8 cellular contexts compared by ENCODE assay signal in genomic region chr11:67373916-67374570, GRCh38. TPM values are rescaled to one million over a fixed set of nuclear protein-coding genes. Genes with fewer than 3 reads are reported as not detected.
DNase-seq lines count a peak whose midpoint lies in the region; ATAC-seq, FAIRE-seq and TF ChIP-seq lines count a peak whose summit lies in the region.

No MANE protein-coding gene starts in this region.

- ATAC-seq in CD4-positive, alpha-beta T cell (ENCODE audit: poor library complexity), result peak; percentile 46
- ATAC-seq in RWPE2 (ENCODE audit: low read depth), result peak; percentile 59
- ATAC-seq in K562, result peak; percentile 46
- peak; percentile 64 for ATAC-seq in sciatic nerve
- ATAC-seq in GM21717 (IDR thresholded peaks at IDR 0.05; ENCODE audit: unreplicated experiment), result no peak
- ATAC-seq in GM18867 (IDR thresholded peaks at IDR 0.05; ENCODE audit: unreplicated experiment), result no peak

- FAIRE-seq in H54 (lab: Jason Lieb, UNC), result peak; percentile 64
- peak; percentile 89 for FAIRE-seq in K562 (lab: Jason Lieb, UNC)

- H3K27me3 ChIP-seq in CD4-positive, alpha-beta T cell (ENCODE audit: control insufficient read depth, insufficient read depth, low read length), result peaks cover 16% of the 10 kb centered on the region
- H3K27me3 ChIP-seq in RWPE2 (ENCODE audit: insufficient read depth, poor library complexity, severe bottlenecking), result no peaks in the 10 kb centered on the region
- H3K27me3 ChIP-seq in K562 (ENCODE audit: control insufficient read depth in 2 of 2, insufficient read depth in 2 of 2, low read length in 2 of 2), result no peaks in the 10 kb centered on the region
- peaks cover 25% of the 10 kb centered on the region for H3K27me3 ChIP-seq in iPS DF 6.9 (ENCODE audit: control insufficient read depth, insufficient read depth, low read length)

- in situ Hi-C loops in K562 (cut with MboI), result no loop called here

- H3K4me1 ChIP-seq in RWPE2 (ENCODE audit: insufficient read depth, poor library complexity, severe bottlenecking), result peaks cover 21% of the 10 kb centered on the region
- peaks cover 59 to 81% of the 10 kb centered on the region in 2 experiments for H3K4me1 ChIP-seq in K562 (replicated peaks in 1 of 2; ENCODE audit: control insufficient read depth in 2 of 2, insufficient read depth in 2 of 2, low read length in 2 of 2)
- peaks cover 22% of the 10 kb centered on the region for H3K4me1 ChIP-seq in iPS DF 6.9 (ENCODE audit: control insufficient read depth, insufficient read depth, low read length)

- H2AFZ ChIP-seq in K562 (ENCODE audit: low read depth, low read length), result peak overlapping the region; percentile 73

- peak in 6 of 10 experiments; percentile 26 to 55 (median 44) for DNase-seq in CD4-positive, alpha-beta T cell
- peak; percentile 90 for DNase-seq in H54 (ENCODE audit: insufficient read length, low spot score)
- peak; percentile 87 for DNase-seq in RWPE2 (ENCODE audit: low spot score)
- DNase-seq in K562 (ENCODE audit: extremely low read depth in 1 of 4, low spot score in 3 of 4), result peak; percentile 66 to 84 (median 70)
- DNase-seq in iPS DF 6.9 (ENCODE audit: low read depth, low spot score), result no peak
- DNase-seq in sciatic nerve (ENCODE audit: low spot score), result peak; percentile 84

- no peak; the same call in 1 of the 2 replicates for TF ChIP-seq EP300 in K562 (IDR thresholded peaks at IDR 0.05; ENCODE audit: low read length)

- H3K36me3 Mint-ChIP-seq in CD4-positive, alpha-beta T cell (ENCODE audit: low read depth), result peaks cover 5% of the 10 kb centered on the region

- no peak overlapping the region for H3K27ac ChIP-seq in CD4-positive, alpha-beta T cell (ENCODE audit: low read depth, low read length)
- peak overlapping the region; percentile 89 for H3K27ac ChIP-seq in RWPE2 (ENCODE audit: poor library complexity, severe bottlenecking)
- H3K27ac ChIP-seq in K562 (ENCODE audit: extremely low read depth, low read depth, low read length), result peak overlapping the region; percentile 95
- H3K27ac ChIP-seq in iPS DF 6.9 (ENCODE audit: low read length), result no peak overlapping the region

- H4K20me1 ChIP-seq in K562 (replicated peaks; ENCODE audit: control insufficient read depth, insufficient read depth, low read length), result no peaks in the 10 kb centered on the region

- peak overlapping the region; percentile 65 for H3K4me3 ChIP-seq in RWPE2 (ENCODE audit: severe bottlenecking)
- H3K4me3 ChIP-seq in K562, result peak overlapping the region; percentile 96
- peak overlapping the region; percentile 24; the same call in 1 of the 2 replicates for H3K4me3 ChIP-seq in iPS DF 6.9 (ENCODE audit: low read length)

- WGBS in K562 (ENCODE audit: insufficient coverage, low coverage, missing lambda C conversion rate), result 1% methylated on average over 22 of the region's 28 CpGs
- WGBS in iPS DF 6.9 (ENCODE audit: insufficient coverage, insufficient read length), result no CpG with 5 or more reads among the region's 28 CpGs

- BruUV-seq in K562 (replicated peaks; lab: Mats Ljungman, UMichigan), result no TSS peak

- H3K4me1 Mint-ChIP-seq in CD4-positive, alpha-beta T cell (ENCODE audit: low read depth), result peaks cover 52% of the 10 kb centered on the region

- TF ChIP-seq POLR2A in H54 (IDR thresholded peaks at IDR 0.05; ENCODE audit: low read depth, low read length) (peak; percentile 53), K562 (conservative IDR thresholded peaks at IDR 0.05) (peak; percentile 70)

- CTCF ChIA-PET in CD4-positive, alpha-beta T cell (lab: Charles Lee), result interaction anchor here (0.8 to 5.6 kb wide), 7 partner anchors 8 to 82 kb away, joined by 3 to 24 read pairs (median 11); partner anchors contain the start of gene PPP1CA
- CTCF ChIA-PET in K562 (lab: Yijun Ruan, JAX; ENCODE audit: low intra/inter-chr PET ratio), result interaction anchor here (0.7 to 4.1 kb wide), 4 partner anchors 16 to 54 kb away, joined by 3 to 21 read pairs (median 4); partner anchors contain the start of gene POLD4

- no peaks in the 10 kb centered on the region for H3K9me3 Mint-ChIP-seq in CD4-positive, alpha-beta T cell

- TF ChIP-seq RAD21 in K562 (CRISPR knock-in tag; conservative IDR thresholded peaks at IDR 0.05 in 1 of 2, IDR thresholded peaks at IDR 0.05 in 1 of 2), result peak; percentile 30 to 58

- peak overlapping the region; percentile 91 for H3K27ac Mint-ChIP-seq in CD4-positive, alpha-beta T cell

- peak overlapping the region; percentile 90 to 95 for H3K9ac ChIP-seq in K562 (ENCODE audit: insufficient read depth in 1 of 2, low read depth in 2 of 2, low read length in 2 of 2)

- intact Hi-C loops in CD4-positive, alpha-beta T cell (cut with DNase I, micrococcal nuclease), result loop anchor here in 1 of 2 experiments (1.0 kb wide), 1 partner anchor 21 kb away; the partner anchor contains the start of gene POLD4
- intact Hi-C loops in K562 (cut with micrococcal nuclease) (no loop called here), sciatic nerve (cut with DNase I) (loop anchor here (5.0 kb wide), 1 partner anchor 642 kb away; no protein-coding TSS in a partner anchor)

- H3K79me2 ChIP-seq in K562 (ENCODE audit: control insufficient read depth, insufficient read depth, low read length), result peaks cover 39% of the 10 kb centered on the region; the same call in 2 of the 3 replicates

- H3K4me2 ChIP-seq in K562 (ENCODE audit: insufficient read depth, low read length), result peak overlapping the region; percentile 79

- TF ChIP-seq CTCF in CD4-positive, alpha-beta T cell (IDR thresholded peaks at IDR 0.05), result peak; percentile 40
- peak; percentile 30 for TF ChIP-seq CTCF in RWPE2 (IDR thresholded peaks at IDR 0.05; ENCODE audit: poor library complexity, severe bottlenecking)
- peak; percentile 61 to 74 (median 67) for TF ChIP-seq CTCF in K562 (IDR thresholded peaks at IDR 0.05 in 2 of 3, conservative IDR thresholded peaks at IDR 0.05 in 1 of 3; ENCODE audit: insufficient read depth in 2 of 3, low read depth in 1 of 3, low read length in 3 of 3)

- no peaks in the 10 kb centered on the region for H3K36me3 ChIP-seq in RWPE2 (ENCODE audit: low read depth)
- no peaks in the 10 kb centered on the region for H3K36me3 ChIP-seq in K562 (ENCODE audit: control insufficient read depth, insufficient read depth, low read length)
- no peaks in the 10 kb centered on the region for H3K36me3 ChIP-seq in iPS DF 6.9 (ENCODE audit: control insufficient read depth, insufficient read depth, low read length)

- POLR2A ChIA-PET in CD4-positive, alpha-beta T cell (lab: Charles Lee), result interaction anchor here (0.6 to 8.2 kb wide), 12 partner anchors 7 to 109 kb away, joined by 3 to 81 read pairs (median 5); partner anchors contain the start of genes AIP, POLD4, PPP1CA and PTPRCAP
- POLR2A ChIA-PET in K562 (lab: Yijun Ruan, JAX), result interaction anchor here (0.5 to 2.3 kb wide), 6 partner anchors 9 to 141 kb away, joined by 3 to 11 read pairs (median 3); no protein-coding TSS in a partner anchor

- no peaks in the 10 kb centered on the region for H3K9me1 ChIP-seq in K562 (ENCODE audit: control insufficient read depth, insufficient read depth, low read length)

- H3K9me3 ChIP-seq in CD4-positive, alpha-beta T cell (ENCODE audit: control insufficient read depth, low read length), result no peaks in the 10 kb centered on the region
- H3K9me3 ChIP-seq in RWPE2 (ENCODE audit: severe bottlenecking), result no peaks in the 10 kb centered on the region
- no peaks in the 10 kb centered on the region for H3K9me3 ChIP-seq in K562 (replicated peaks; ENCODE audit: control insufficient read depth, insufficient read depth, low read depth, low read length)
- H3K9me3 ChIP-seq in iPS DF 6.9 (ENCODE audit: control insufficient read depth, insufficient read depth, low read length), result no peaks in the 10 kb centered on the region

- H3K4me3 Mint-ChIP-seq in CD4-positive, alpha-beta T cell, result peak overlapping the region; percentile 91

- peaks cover 42% of the 10 kb centered on the region for H3K27me3 Mint-ChIP-seq in CD4-positive, alpha-beta T cell

RNA-seq across cellular contexts. Expression of gene CLCF1, which starts 0.6 kb away (rescaled TPM):
- 1 to 10 TPM; 6.0 to 6.9 TPM for total RNA-seq in CD4-positive, alpha-beta T cell
- 4.3 and 8.4 TPM in 2 replicates for total RNA-seq in K562 (2011; cell fraction: chromatin; rRNA removed; ENCODE audit: low replicate concordance)
- 3.4 and 5.3 TPM in 2 replicates for total RNA-seq in K562 (2011; cell fraction: nucleolus; rRNA removed)
- total RNA-seq in K562 (2011; cell fraction: nucleoplasm; rRNA removed), result 3.7 and 8.0 TPM in 2 replicates
- total RNA-seq in K562 (2014; rRNA removed) (2.4 and 3.2 TPM in 2 replicates), K562 (2014; rRNA removed; fragmentation: Illumina TruSeq; extraction: Trizol) (1.1 and 1.2 TPM in 2 replicates), K562 (2015; rRNA removed; fragmentation: Illumina TruSeq; extraction: Trizol) (1.9 and 2.0 TPM in 2 replicates), K562 (2021) (3.6 and 4.3 TPM in 2 replicates), sciatic nerve (7.5 TPM)
- polyA plus RNA-seq in K562 (2011; rRNA removed) (3.0 and 4.1 TPM in 2 replicates), K562 (2014; fragmentation: Illumina TruSeq; extraction: Trizol) (3.1 and 3.6 TPM in 2 replicates), K562 (2014; fragmentation: Nextera tagmentation; extraction: Ambion mirVana) (under 1 TPM; 0.49 to 0.80 TPM), K562 (2014; rRNA removed) (3.8 and 5.8 TPM in 2 replicates)
- polyA plus RNA-seq in K562 (2011; cell fraction: cytosol; rRNA removed), result 5.7 and 8.8 TPM in 2 replicates
- 9.3 and 20.8 TPM in 2 replicates for polyA plus RNA-seq in K562 (2011; cell fraction: nucleus; rRNA removed)
- polyA plus RNA-seq in K562 (2012), result 2.9 and 5.3 TPM in 2 replicates
- 0.78 and 2.1 TPM in 2 replicates for polyA minus RNA-seq in K562 (2011; rRNA and poly(A)+ RNA removed)
- 2.4 and 4.2 TPM in 2 replicates for polyA minus RNA-seq in K562 (2011; cell fraction: cytosol; rRNA and poly(A)+ RNA removed)
- 1.7 and 1.8 TPM in 2 replicates for polyA minus RNA-seq in K562 (2011; cell fraction: nucleus; rRNA and poly(A)+ RNA removed)

RNA-seq across cellular contexts. Expression of gene RAD9A, which starts 17.7 kb away (rescaled TPM):
- total RNA-seq in CD4-positive, alpha-beta T cell, result 10 to 100 TPM; 19.3 to 20.3 TPM
- total RNA-seq in K562 (2011; cell fraction: chromatin; rRNA removed; ENCODE audit: low replicate concordance), result 59.7 and 169 TPM in 2 replicates
- 116 and 126 TPM in 2 replicates for total RNA-seq in K562 (2011; cell fraction: nucleolus; rRNA removed)
- total RNA-seq in K562 (2011; cell fraction: nucleoplasm; rRNA removed), result 63.0 and 77.4 TPM in 2 replicates
- total RNA-seq in K562 (2014; rRNA removed), result 17.1 and 25.1 TPM in 2 replicates
- total RNA-seq in K562 (2014; rRNA removed; fragmentation: Illumina TruSeq; extraction: Trizol), result 5.7 and 6.7 TPM in 2 replicates
- total RNA-seq in K562 (2015; rRNA removed; fragmentation: Illumina TruSeq; extraction: Trizol), result 15.3 and 16.1 TPM in 2 replicates
- total RNA-seq in K562 (2021), result 33.3 and 41.2 TPM in 2 replicates
- polyA plus RNA-seq in K562 (2011; rRNA removed), result 16.0 and 30.7 TPM in 2 replicates
- polyA plus RNA-seq in K562 (2011; cell fraction: cytosol; rRNA removed), result 23.8 and 34.6 TPM in 2 replicates
- polyA plus RNA-seq in K562 (2011; cell fraction: nucleus; rRNA removed), result 98.1 and 127 TPM in 2 replicates
- polyA plus RNA-seq in K562 (2012), result 33.0 and 38.6 TPM in 2 replicates
- 27.3 and 29.2 TPM in 2 replicates for polyA plus RNA-seq in K562 (2014; fragmentation: Illumina TruSeq; extraction: Trizol)
- 1 to 10 TPM; 1.4 to 1.5 TPM for polyA plus RNA-seq in K562 (2014; fragmentation: Nextera tagmentation; extraction: Ambion mirVana)
- polyA plus RNA-seq in K562 (2014; rRNA removed), result 35.9 and 39.7 TPM in 2 replicates
- 5.2 and 7.3 TPM in 2 replicates for polyA minus RNA-seq in K562 (2011; rRNA and poly(A)+ RNA removed)
- 15.1 and 20.2 TPM in 2 replicates for polyA minus RNA-seq in K562 (2011; cell fraction: cytosol; rRNA and poly(A)+ RNA removed)
- polyA minus RNA-seq in K562 (2011; cell fraction: nucleus; rRNA and poly(A)+ RNA removed), result 22.5 and 24.4 TPM in 2 replicates
- total RNA-seq in sciatic nerve, result 23.8 TPM

RNA-seq across cellular contexts. Expression of gene POLD4, which starts 20.7 kb away (rescaled TPM):
- 10 to 100 TPM; 31.7 to 39.5 TPM for total RNA-seq in CD4-positive, alpha-beta T cell
- total RNA-seq in K562 (2011; cell fraction: chromatin; rRNA removed; ENCODE audit: low replicate concordance), result 26.2 and 67.4 TPM in 2 replicates
- total RNA-seq in K562 (2011; cell fraction: nucleolus; rRNA removed), result 64.6 and 81.5 TPM in 2 replicates
- total RNA-seq in K562 (2011; cell fraction: nucleoplasm; rRNA removed), result 46.1 and 55.9 TPM in 2 replicates
- total RNA-seq in K562 (2014; rRNA removed), result 53.6 and 56.2 TPM in 2 replicates
- 8.3 and 9.9 TPM in 2 replicates for total RNA-seq in K562 (2014; rRNA removed; fragmentation: Illumina TruSeq; extraction: Trizol)
- 18.3 and 18.7 TPM in 2 replicates for total RNA-seq in K562 (2015; rRNA removed; fragmentation: Illumina TruSeq; extraction: Trizol)
- total RNA-seq in K562 (2021), result 32.7 and 42.1 TPM in 2 replicates
- 39.4 and 42.2 TPM in 2 replicates for polyA plus RNA-seq in K562 (2011; rRNA removed)
- polyA plus RNA-seq in K562 (2011; cell fraction: cytosol; rRNA removed), result 73.0 and 175 TPM in 2 replicates
- 55.9 and 110 TPM in 2 replicates for polyA plus RNA-seq in K562 (2011; cell fraction: nucleus; rRNA removed)
- polyA plus RNA-seq in K562 (2012), result 66.3 and 137 TPM in 2 replicates
- polyA plus RNA-seq in K562 (2014; fragmentation: Illumina TruSeq; extraction: Trizol), result 10.6 and 25.7 TPM in 2 replicates
- 1 to 10 TPM; 5.8 to 6.1 TPM for polyA plus RNA-seq in K562 (2014; fragmentation: Nextera tagmentation; extraction: Ambion mirVana)
- polyA plus RNA-seq in K562 (2014; rRNA removed), result 64.5 and 69.7 TPM in 2 replicates
- 6.7 and 10.2 TPM in 2 replicates for polyA minus RNA-seq in K562 (2011; rRNA and poly(A)+ RNA removed)
- 21.3 and 21.8 TPM in 2 replicates for polyA minus RNA-seq in K562 (2011; cell fraction: cytosol; rRNA and poly(A)+ RNA removed)
- polyA minus RNA-seq in K562 (2011; cell fraction: nucleus; rRNA and poly(A)+ RNA removed), result 27.2 and 29.6 TPM in 2 replicates
- 43.5 TPM for total RNA-seq in sciatic nerve

RNA-seq across cellular contexts. Expression of gene PPP1CA, which starts 27.6 kb away (rescaled TPM):
- 10 to 100 TPM; 42.0 to 45.5 TPM for total RNA-seq in CD4-positive, alpha-beta T cell
- total RNA-seq in K562 (2011; cell fraction: chromatin; rRNA removed; ENCODE audit: low replicate concordance), result 37.0 and 127 TPM in 2 replicates
- total RNA-seq in K562 (2011; cell fraction: nucleolus; rRNA removed), result 133 and 148 TPM in 2 replicates
- total RNA-seq in K562 (2011; cell fraction: nucleoplasm; rRNA removed), result 56.8 and 75.5 TPM in 2 replicates
- 228 and 302 TPM in 2 replicates for total RNA-seq in K562 (2014; rRNA removed)
- 104 and 122 TPM in 2 replicates for total RNA-seq in K562 (2014; rRNA removed; fragmentation: Illumina TruSeq; extraction: Trizol)
- total RNA-seq in K562 (2015; rRNA removed; fragmentation: Illumina TruSeq; extraction: Trizol), result 188 and 200 TPM in 2 replicates
- 235 and 242 TPM in 2 replicates for total RNA-seq in K562 (2021)
- 167 and 176 TPM in 2 replicates for polyA plus RNA-seq in K562 (2011; rRNA removed)
- 324 and 501 TPM in 2 replicates for polyA plus RNA-seq in K562 (2011; cell fraction: cytosol; rRNA removed)
- polyA plus RNA-seq in K562 (2011; cell fraction: nucleus; rRNA removed), result 128 and 201 TPM in 2 replicates
- polyA plus RNA-seq in K562 (2012), result 225 and 287 TPM in 2 replicates
- polyA plus RNA-seq in K562 (2014; fragmentation: Illumina TruSeq; extraction: Trizol), result 205 and 253 TPM in 2 replicates
- 10 to 100 TPM; 18.2 to 51.4 TPM for polyA plus RNA-seq in K562 (2014; fragmentation: Nextera tagmentation; extraction: Ambion mirVana)
- 191 and 208 TPM in 2 replicates for polyA plus RNA-seq in K562 (2014; rRNA removed)
- 80.8 and 116 TPM in 2 replicates for polyA minus RNA-seq in K562 (2011; rRNA and poly(A)+ RNA removed)
- polyA minus RNA-seq in K562 (2011; cell fraction: cytosol; rRNA and poly(A)+ RNA removed), result 120 and 127 TPM in 2 replicates
- 44.8 and 70.1 TPM in 2 replicates for polyA minus RNA-seq in K562 (2011; cell fraction: nucleus; rRNA and poly(A)+ RNA removed)
- total RNA-seq in sciatic nerve, result 56.2 TPM

RNA-seq across cellular contexts. Expression of gene TBC1D10C, which starts 29.8 kb away (rescaled TPM):
- 100 to 1,000 TPM; 205 to 212 TPM for total RNA-seq in CD4-positive, alpha-beta T cell
- total RNA-seq in K562 (2011; cell fraction: chromatin; rRNA removed; ENCODE audit: low replicate concordance), result 0.39 and 3.0 TPM in 2 replicates
- total RNA-seq in K562 (2011; cell fraction: nucleolus; rRNA removed), result 1.8 and 3.3 TPM in 2 replicates
- total RNA-seq in K562 (2011; cell fraction: nucleoplasm; rRNA removed), result 0.81 and 1.9 TPM in 2 replicates
- 0.68 and 1.1 TPM in 2 replicates for total RNA-seq in K562 (2014; rRNA removed)
- 0.22 and 0.26 TPM in 2 replicates for total RNA-seq in K562 (2014; rRNA removed; fragmentation: Illumina TruSeq; extraction: Trizol)
- 0.90 and 1.1 TPM in 2 replicates for total RNA-seq in K562 (2015; rRNA removed; fragmentation: Illumina TruSeq; extraction: Trizol)
- total RNA-seq in K562 (2021), result 1.2 and 1.5 TPM in 2 replicates
- 0.95 and 1.1 TPM in 2 replicates for polyA plus RNA-seq in K562 (2011; rRNA removed)
- 1.1 and 2.0 TPM in 2 replicates for polyA plus RNA-seq in K562 (2011; cell fraction: cytosol; rRNA removed)
- 8.2 and 12.2 TPM in 2 replicates for polyA plus RNA-seq in K562 (2011; cell fraction: nucleus; rRNA removed)
- polyA plus RNA-seq in K562 (2012), result 1.2 and 2.3 TPM in 2 replicates
- 0.16 and 0.71 TPM in 2 replicates for polyA plus RNA-seq in K562 (2014; fragmentation: Illumina TruSeq; extraction: Trizol)
- not detected for polyA plus RNA-seq in K562 (2014; fragmentation: Nextera tagmentation; extraction: Ambion mirVana)
- polyA plus RNA-seq in K562 (2014; rRNA removed), result 0.93 and 1.7 TPM in 2 replicates
- polyA minus RNA-seq in K562 (2011; rRNA and poly(A)+ RNA removed), result 0.27 and 0.53 TPM in 2 replicates
- not detected in 2 replicates for polyA minus RNA-seq in K562 (2011; cell fraction: cytosol; rRNA and poly(A)+ RNA removed)
- polyA minus RNA-seq in K562 (2011; cell fraction: nucleus; rRNA and poly(A)+ RNA removed), result 1.8 and 2.3 TPM in 2 replicates
- total RNA-seq in sciatic nerve, result 7.4 TPM

Comparison
In these comparisons a context has a peak if more than half of its experiments do, and no peak if none do; other contexts are left out.
1. ATAC-seq: peak in CD4-positive, alpha-beta T cell (single experiment), RWPE2 (single experiment), K562 (single experiment) and sciatic nerve (single experiment); none in GM21717 (single experiment) and GM18867 (single experiment).
2. H3K27ac ChIP-seq: peak in RWPE2 (single experiment) and K562 (single experiment); none in CD4-positive, alpha-beta T cell (single experiment) and iPS DF 6.9 (single experiment).
3. H3K4me3 ChIP-seq: peak in every context shown above with its lines; median percentile 96 in K562; 65 in RWPE2; 24 in iPS DF 6.9.
4. Peak in every context shown above with its lines, with median percentiles within 50 percentile points of each other: CTCF ChIP-seq.